ENCODE assay signal across 8 cellular contexts in genomic region chr5:131633830-131634229, GRCh38. TPM values are rescaled to one million over a fixed set of nuclear protein-coding genes. Genes with fewer than 3 reads are reported as not detected.
DNase-seq lines count a peak whose midpoint lies in the region; ATAC-seq and TF ChIP-seq lines count a peak whose summit lies in the region.

No MANE protein-coding gene starts in this region.

- no peaks in the 10 kb centered on the region for H3K9me3 Mint-ChIP-seq in activated T-cell treated with anti-CD3 and anti-CD28 coated beads, Interleukin-2, amount 50 U/mL, for 24 hours
- H3K9me3 Mint-ChIP-seq in activated naive CD4-positive, alpha-beta T cell treated with anti-CD3 and anti-CD28 coated beads, Interleukin-2, amount 50 U/mL, for 72 hours = no peaks in the 10 kb centered on the region

- H3K36me3 ChIP-seq in kidney epithelial cell (ENCODE audit: control insufficient read depth, insufficient read depth, low read length) = no peaks in the 10 kb centered on the region
- no peaks in the 10 kb centered on the region for H3K36me3 ChIP-seq in tibial artery

- peaks cover 30% of the 10 kb centered on the region for H3K4me1 Mint-ChIP-seq in activated T-cell treated with anti-CD3 and anti-CD28 coated beads, Interleukin-2, amount 50 U/mL, for 24 hours (ENCODE audit: low read depth)

- intact Hi-C loops in tibial artery (cut with DNase I; ENCODE audit: low total_unique reads) = loop anchor here (2.0 kb wide), 1 partner anchor 163 kb away; the partner anchor contains the start of gene FNIP1

- no peak for ATAC-seq in activated naive CD4-positive, alpha-beta T cell treated with anti-CD3 and anti-CD28 coated beads, Interleukin-2, amount 50 U/mL, for 72 hours
- no peak for ATAC-seq in HG03460 (IDR thresholded peaks at IDR 0.05; ENCODE audit: unreplicated experiment)
- ATAC-seq in GM19324 (IDR thresholded peaks at IDR 0.05; ENCODE audit: low FRiP score, unreplicated experiment) = no peak

- H3K4me3 ChIP-seq in kidney epithelial cell (ENCODE audit: low read depth, low read length) (peak overlapping the region; percentile 89), tibial artery (peak overlapping the region; percentile 76 to 89)

- no peak overlapping the region for H3K4me3 Mint-ChIP-seq in activated T-cell treated with anti-CD3 and anti-CD28 coated beads, Interleukin-2, amount 50 U/mL, for 24 hours

- H3K27me3 ChIP-seq in kidney epithelial cell (ENCODE audit: control insufficient read depth, insufficient read depth, low read length) (no peaks in the 10 kb centered on the region), tibial artery (no peaks in the 10 kb centered on the region)

- no peaks in the 10 kb centered on the region for H3K9me3 ChIP-seq in tibial artery

- H3K4me1 ChIP-seq in tibial artery = peaks cover 0 to 37% (median 25%) of the 10 kb centered on the region in 4 donors

- no peak for DNase-seq in activated T-cell treated with anti-CD3 and anti-CD28 coated beads, Interleukin-2, amount 50 U/mL, for 24 hours
- DNase-seq in activated T-cell treated with anti-CD3 and anti-CD28 coated beads for 4 hours (no peak), kidney epithelial cell (ENCODE audit: low read depth) (no peak), tibial artery (no peak), DMS53 treated with DMSO at 0.1 percent for 48 hours (lab: John Stamatoyannopoulos, UW; ENCODE audit: unreplicated experiment) (no peak)
- DNase-seq in activated naive CD4-positive, alpha-beta T cell treated with anti-CD3 and anti-CD28 coated beads, Interleukin-2, amount 50 U/mL, for 72 hours (ENCODE audit: low spot score in 2 of 2) = no peak

- no peaks in the 10 kb centered on the region for H3K27me3 Mint-ChIP-seq in activated T-cell treated with anti-CD3 and anti-CD28 coated beads, Interleukin-2, amount 50 U/mL, for 24 hours

- H3K27ac Mint-ChIP-seq in activated T-cell treated with anti-CD3 and anti-CD28 coated beads, Interleukin-2, amount 50 U/mL, for 24 hours = peak overlapping the region; percentile 96
- peak overlapping the region; percentile 98 to 99 for H3K27ac Mint-ChIP-seq in activated naive CD4-positive, alpha-beta T cell treated with anti-CD3 and anti-CD28 coated beads, Interleukin-2, amount 50 U/mL, for 72 hours

- peaks cover 27% of the 10 kb centered on the region for H3K36me3 Mint-ChIP-seq in activated T-cell treated with anti-CD3 and anti-CD28 coated beads, Interleukin-2, amount 50 U/mL, for 24 hours (ENCODE audit: low read depth)
- peaks cover 15 to 22% of the 10 kb centered on the region in 2 donors for H3K36me3 Mint-ChIP-seq in activated naive CD4-positive, alpha-beta T cell treated with anti-CD3 and anti-CD28 coated beads, Interleukin-2, amount 50 U/mL, for 72 hours

- TF ChIP-seq CTCF in kidney epithelial cell (IDR thresholded peaks at IDR 0.05; ENCODE audit: insufficient read depth, low read length, poor library complexity, severe bottlenecking) (no peak), tibial artery (IDR thresholded peaks at IDR 0.05) (no peak)

- peak overlapping the region; percentile 95 to 98 for H3K27ac ChIP-seq in tibial artery

RNA-seq across cellular contexts. Expression of gene RAPGEF6, which starts 1.2 kb away (rescaled TPM):
- 10 to 100 TPM; 35.9 to 62.2 TPM for total RNA-seq in activated naive CD4-positive, alpha-beta T cell treated with anti-CD3 and anti-CD28 coated beads, Interleukin-2, amount 50 U/mL, for 72 hours
- total RNA-seq in kidney epithelial cell = 10.0 TPM in 2 replicates
